9 cellular contexts compared by ENCODE assay signal in genomic region chrX:13013353-13014110, GRCh38. TPM values are rescaled to one million over a fixed set of nuclear protein-coding genes. Genes with fewer than 3 reads are reported as not detected.
A peak's percentile ranks its signal among the peaks of the same experiment; 100 is the strongest.
DNase-seq lines count a peak whose midpoint lies in the region; ATAC-seq and TF ChIP-seq lines count a peak whose summit lies in the region.
"Had no signal": no experiment of that assay in that cellular context is flagged by ENCODE, and none has a peak within 500 bp of the region (broad histone marks: within the 10 kb centered on the region; RNA-seq: fewer than 3 reads in every experiment).

No MANE protein-coding gene starts in this region.

- no peaks in the 10 kb centered on the region for H3K27me3 Mint-ChIP-seq in activated naive CD4-positive, alpha-beta T cell treated with anti-CD3 and anti-CD28 coated beads, Interleukin-2, amount 10 ng/mL, durations not matched to agents 7 days and 5 days

- no peaks in the 10 kb centered on the region for H3K36me3 ChIP-seq in muscle layer of duodenum (ENCODE audit: control insufficient read depth in 1 of 2, insufficient read depth in 2 of 2, low read length in 2 of 2)
- H3K36me3 ChIP-seq in esophagus muscularis mucosa = no peaks in the 10 kb centered on the region

- H3K4me3 Mint-ChIP-seq in activated naive CD4-positive, alpha-beta T cell treated with anti-CD3 and anti-CD28 coated beads, Interleukin-2, amount 10 ng/mL, durations not matched to agents 7 days and 5 days = peak overlapping the region; percentile 17

- H3K27me3 ChIP-seq in muscle layer of duodenum (ENCODE audit: low read depth, low read length) (no peaks in the 10 kb centered on the region), esophagus muscularis mucosa (no peaks in the 10 kb centered on the region)

- WGBS in esophagus muscularis mucosa = 54% methylated on average over 8 of the region's 8 CpGs

- in situ Hi-C loops in KBM-7 (cut with MboI; ENCODE audit: low pct_unique_long_range_greater_than_20kb, low sequenced_read_pairs) = no loop called here

- CTCF ChIA-PET in activated naive CD4-positive, alpha-beta T cell treated with anti-CD3 and anti-CD28 coated beads, Interleukin-2, amount 10 ng/mL, durations not matched to agents 7 days and 5 days (lab: Charles Lee) = interaction anchor here (0.6 to 3.3 kb wide), 5 partner anchors 11 to 73 kb away, joined by 3 to 13 read pairs (median 4); no protein-coding TSS in a partner anchor

- TF ChIP-seq POLR2A in esophagus muscularis mucosa (IDR thresholded peaks at IDR 0.05; ENCODE audit: low read depth) = no peak

- peaks cover 2% of the 10 kb centered on the region for H3K9me3 Mint-ChIP-seq in activated naive CD4-positive, alpha-beta T cell treated with anti-CD3 and anti-CD28 coated beads, Interleukin-2, amount 10 ng/mL, durations not matched to agents 7 days and 5 days

- TF ChIP-seq CTCF in esophagus muscularis mucosa (IDR thresholded peaks at IDR 0.05) = no peak

- H3K9me3 ChIP-seq in muscle layer of duodenum (ENCODE audit: control insufficient read depth in 1 of 2, low read length in 2 of 2) = no peaks in the 10 kb centered on the region
- no peaks in the 10 kb centered on the region for H3K9me3 ChIP-seq in esophagus muscularis mucosa

- peaks cover 4% of the 10 kb centered on the region for H3K36me3 Mint-ChIP-seq in activated naive CD4-positive, alpha-beta T cell treated with anti-CD3 and anti-CD28 coated beads, Interleukin-2, amount 10 ng/mL, durations not matched to agents 7 days and 5 days

- intact Hi-C loops in esophagus muscularis mucosa (cut with DNase I) = no loop called here

- TF ChIP-seq EP300 in esophagus muscularis mucosa (IDR thresholded peaks at IDR 0.05) = no peak

- peak overlapping the region; percentile 88 for H3K27ac Mint-ChIP-seq in activated naive CD4-positive, alpha-beta T cell treated with anti-CD3 and anti-CD28 coated beads, Interleukin-2, amount 10 ng/mL, durations not matched to agents 7 days and 5 days

- H3K4me1 Mint-ChIP-seq in activated naive CD4-positive, alpha-beta T cell treated with anti-CD3 and anti-CD28 coated beads, Interleukin-2, amount 10 ng/mL, durations not matched to agents 7 days and 5 days = peaks cover 70% of the 10 kb centered on the region

- H3K4me3 ChIP-seq in GM08714 (ENCODE audit: low read length) (peak overlapping the region; percentile 24; the same call in 1 of the 2 replicates), muscle layer of duodenum (ENCODE audit: low read depth in 1 of 2, low read length in 2 of 2) (no peak overlapping the region), esophagus muscularis mucosa (no peak overlapping the region)

- H3K27ac ChIP-seq in muscle layer of duodenum (ENCODE audit: low read length) (peak overlapping the region; percentile 67), esophagus muscularis mucosa (replicated peaks in 1 of 4) (peak overlapping the region in 2 of 4 donors; percentile 10 to 32)

- peaks cover 3 to 4% of the 10 kb centered on the region in 2 donors for H3K4me1 ChIP-seq in muscle layer of duodenum (ENCODE audit: control insufficient read depth in 1 of 2, insufficient read depth in 2 of 2, low read length in 2 of 2)
- H3K4me1 ChIP-seq in esophagus muscularis mucosa = peaks cover under 1 to 22% (median 5%) of the 10 kb centered on the region in 4 donors

- peak; percentile 90 for ATAC-seq in GM21390 (IDR thresholded peaks at IDR 0.05; ENCODE audit: unreplicated experiment)

- DNase-seq in KBM-7 (peak; percentile 84), NCI-H1930 (lab: John Stamatoyannopoulos, UW) (no peak), esophagus muscularis mucosa (ENCODE audit: extremely low spot score) (no peak), NCI-H1105 (lab: John Stamatoyannopoulos, UW) (no peak)
- DNase-seq in activated naive CD4-positive, alpha-beta T cell treated with anti-CD3 and anti-CD28 coated beads, Interleukin-2, amount 10 ng/mL, durations not matched to agents 7 days and 5 days = peak; percentile 36

RNA-seq across cellular contexts. Expression of gene FAM9C, which starts 30.9 kb away (rescaled TPM):
- not detected for total RNA-seq in esophagus muscularis mucosa
- total RNA-seq: epithelial cell of proximal tubule had no signal

RNA-seq across cellular contexts. Expression of gene TMSB4X, which starts 38.6 kb away (rescaled TPM):
- 1,000 to 10,000 TPM; 3,072 to 3,725 (median 3,326) TPM for total RNA-seq in esophagus muscularis mucosa

Comparison
In these comparisons a context has a peak if more than half of its experiments do, and no peak if none do; other contexts are left out.
1. DNase-seq: peak in KBM-7 (single experiment) and activated naive CD4-positive, alpha-beta T cell treated with anti-CD3 and anti-CD28 coated beads, Interleukin-2, amount 10 ng/mL, durations not matched to agents 7 days and 5 days (single experiment); none in NCI-H1930 (0 of 2), esophagus muscularis mucosa (single experiment) and NCI-H1105 (single experiment).